In the genomic region with DNA sequence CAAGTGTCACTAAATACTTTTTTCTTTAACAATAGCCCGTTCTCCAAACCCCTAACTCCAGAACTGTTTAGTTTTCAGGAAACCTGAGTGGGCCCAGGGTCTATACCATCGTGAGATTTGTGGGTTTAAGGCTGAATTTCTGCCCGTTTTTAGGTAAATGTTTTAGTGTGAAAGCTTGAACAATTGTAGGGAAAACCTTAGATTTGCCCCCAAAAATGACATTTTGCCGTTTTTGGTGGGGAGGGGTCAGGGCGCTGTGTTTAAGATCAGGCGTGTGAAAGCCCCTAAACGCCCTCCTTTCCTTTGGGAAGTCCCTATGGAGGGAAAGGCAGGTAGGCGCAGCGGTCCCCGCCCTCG, we compare ENCODE assay signal across 8 cellular contexts. TPM values are rescaled to one million over a fixed set of nuclear protein-coding genes. Genes with fewer than 3 reads are reported as not detected.
A peak's percentile ranks its signal among the peaks of the same experiment; 100 is the strongest.
DNase-seq lines count a peak whose midpoint lies in the region; ATAC-seq and TF ChIP-seq lines count a peak whose summit lies in the region.

No MANE protein-coding gene starts in this region.

- peak overlapping the region; percentile 81 for H3K9ac ChIP-seq in skeletal muscle satellite cell (ENCODE audit: low read depth, low read length)

- peaks cover 46% of the 10 kb centered on the region for H3K79me2 ChIP-seq in PC-9 (ENCODE audit: low read depth)

- no TSS peak for BruUV-seq in PC-9 (replicated peaks; lab: Mats Ljungman, UMichigan)

- ATAC-seq in GM21529 (IDR thresholded peaks at IDR 0.05; ENCODE audit: unreplicated experiment) = peak; percentile 2

- intact Hi-C loops in PC-9 (cut with micrococcal nuclease; ENCODE audit: unreplicated experiment) = no loop called here

- H3K4me2 ChIP-seq in PC-9 (peak overlapping the region; percentile 94), skeletal muscle satellite cell (ENCODE audit: low read length) (peak overlapping the region; percentile 88)

- POLR2A ChIA-PET in PC-9 (lab: Charles Lee; ENCODE audit: unreplicated experiment) = interaction anchor here (0.6 kb wide), 1 partner anchor 122 kb away, joined by 3 read pairs; no protein-coding TSS in a partner anchor

- peaks cover 31% of the 10 kb centered on the region for H4K20me1 ChIP-seq in PC-9 (ENCODE audit: insufficient read depth)

- H3K9me3 ChIP-seq in PC-9 (ENCODE audit: insufficient read depth, low read depth) = no peaks in the 10 kb centered on the region
- H3K9me3 ChIP-seq in skeletal muscle satellite cell (replicated peaks; ENCODE audit: low read length) = no peaks in the 10 kb centered on the region

- no peak overlapping the region for H3K27ac ChIP-seq in PC-9

- H3F3A ChIP-seq in PC-9 (ENCODE audit: insufficient read depth, low read depth) = peaks cover 5% of the 10 kb centered on the region; the same call in 1 of the 2 replicates

- TF ChIP-seq CTCF in PC-9 (conservative IDR thresholded peaks at IDR 0.05) = no peak
- TF ChIP-seq CTCF in fibroblast of mammary gland (conservative IDR thresholded peaks at IDR 0.05; ENCODE audit: control insufficient read depth, insufficient read depth, low read depth, low read length) = no peak

- H3K4me3 ChIP-seq in PC-9 (peak overlapping the region; percentile 80; the same call in 1 of the 2 replicates), fibroblast of mammary gland (ENCODE audit: control insufficient read depth, low read depth, low read length) (peak overlapping the region; percentile 87), skeletal muscle satellite cell (ENCODE audit: low read length) (peak overlapping the region; percentile 90)

- H3K9me2 ChIP-seq in PC-9 (ENCODE audit: insufficient read depth) = no peaks in the 10 kb centered on the region

- peak overlapping the region; percentile 99 for H2AFZ ChIP-seq in PC-9

- no peak for DNase-seq in PC-9
- DNase-seq in fibroblast of mammary gland (ENCODE audit: low read depth) = no peak
- no peak for DNase-seq in D341Med (ENCODE audit: low spot score)
- no peak for DNase-seq in globus pallidus (ENCODE audit: low spot score)
- DNase-seq in NCI-H1105 (lab: John Stamatoyannopoulos, UW) = no peak
- DNase-seq in NAMALWA (ENCODE audit: low spot score) = no peak

- H3K36me3 ChIP-seq in PC-9 (ENCODE audit: low read depth) (no peaks in the 10 kb centered on the region), skeletal muscle satellite cell (ENCODE audit: insufficient read depth, low read length) (no peaks in the 10 kb centered on the region)

- CTCF ChIA-PET in PC-9 (lab: Charles Lee) = no interaction called here

- H3K27me3 ChIP-seq in PC-9 (ENCODE audit: insufficient read depth, low read depth) = no peaks in the 10 kb centered on the region
- H3K27me3 ChIP-seq in skeletal muscle satellite cell (ENCODE audit: control insufficient read depth, insufficient read depth, low read length) = no peaks in the 10 kb centered on the region

- H3K4me1 ChIP-seq in PC-9 (replicated peaks; ENCODE audit: insufficient read depth) (peaks cover 30% of the 10 kb centered on the region), skeletal muscle satellite cell (ENCODE audit: control insufficient read depth, insufficient read depth, low read length) (peaks cover 23% of the 10 kb centered on the region)

RNA-seq across cellular contexts. Expression of a gene that starts 0.3 kb away (rescaled TPM):
- total RNA-seq in PC-9 (2021) = 33.4 and 37.2 TPM in 2 replicates
- total RNA-seq in skeletal muscle satellite cell (2012; rRNA removed) = 22.5 and 23.6 TPM in 2 replicates

RNA-seq across cellular contexts. Expression of a gene that starts 50.7 kb away (rescaled TPM):
- total RNA-seq in PC-9 (2021) = 39.4 and 53.5 TPM in 2 replicates
- 21.5 and 22.9 TPM in 2 replicates for total RNA-seq in skeletal muscle satellite cell (2012; rRNA removed)

RNA-seq across cellular contexts. Expression of a gene that starts 52.1 kb away (rescaled TPM):
- total RNA-seq in PC-9 (2021) = 9.9 and 14.1 TPM in 2 replicates
- total RNA-seq in skeletal muscle satellite cell (2012; rRNA removed) = 8.4 and 9.6 TPM in 2 replicates
